In genomic region chr6:14166821-14167220, GRCh38 we compare ENCODE assay signal across 23 cellular contexts.
"Had no signal": no experiment of that assay in that cellular context is flagged by ENCODE, and none has a peak within 500 bp of the region (broad histone marks: within the 10 kb centered on the region; RNA-seq: fewer than 3 reads in every experiment).

No MANE protein-coding gene starts in this region.

- H3K36me3 ChIP-seq: WERI-Rb-1 had no signal

- H3K27ac ChIP-seq: WERI-Rb-1 had no signal

- H3K9ac ChIP-seq: SK-N-SH had no signal

- FAIRE-seq: astrocyte had no signal

- DNase-seq: activated CD4-positive, alpha-beta T cell treated with anti-CD3 and anti-CD28 coated beads for 48 hours; activated CD4-positive, alpha-beta T cell treated with anti-CD3 and anti-CD28 coated beads, Interleukin-2, amount 50 U/mL, for 48 hours; activated CD8-positive, alpha-beta memory T cell treated with anti-CD3 and anti-CD28 coated beads, Interleukin-2, amount 10 ng/mL, durations not matched to agents 7 days and 5 days; activated effector memory CD4-positive, alpha-beta T cell treated with anti-CD3 and anti-CD28 coated beads, Interleukin-2, amount 50 U/mL, for 16 hours; activated naive CD4-positive, alpha-beta T cell treated with Interleukin-2 at 50 U/mL for 16 hours; activated naive CD8-positive, alpha-beta T cell treated with anti-CD3 and anti-CD28 coated beads, Interleukin-2, amount 50 U/mL, for 24 hours; activated T-cell treated with anti-CD3 and anti-CD28 coated beads, Interleukin-2, amount 50 U/mL, for 4 hours; amygdala; Karpas-422; MM.1S; NCI-H146; NCI-H187 treated with DMSO at 0.1 percent for 48 hours; NCI-H2081 treated with DMSO at 0.1 percent for 48 hours; NCI-H446; NCI-H524; RPMI8226; SK-N-SH; T-helper 1 cell; WERI-Rb-1 had no signal

- H3K9me2 ChIP-seq: SK-N-SH had no signal

- ATAC-seq: activated CD4-positive, CD25-positive, alpha-beta regulatory T cell treated with anti-CD3 and anti-CD28 coated beads, Interleukin-2, amount 50 U/mL, for 24 hours; activated CD8-positive, alpha-beta memory T cell treated with anti-CD3 and anti-CD28 coated beads, Interleukin-2, amount 10 ng/mL, durations not matched to agents 7 days and 5 days; activated naive CD8-positive, alpha-beta T cell treated with anti-CD3 and anti-CD28 coated beads, Interleukin-2, amount 50 U/mL, for 24 hours; activated T-cell treated with anti-CD3 and anti-CD28 coated beads, Interleukin-2, amount 50 U/mL, for 4 hours; Panc1; Right ventricle myocardium inferior had no signal

- H3K4me2 ChIP-seq: SK-N-SH had no signal
